ENCODE assay signal across 18 cellular contexts in the genomic region with DNA sequence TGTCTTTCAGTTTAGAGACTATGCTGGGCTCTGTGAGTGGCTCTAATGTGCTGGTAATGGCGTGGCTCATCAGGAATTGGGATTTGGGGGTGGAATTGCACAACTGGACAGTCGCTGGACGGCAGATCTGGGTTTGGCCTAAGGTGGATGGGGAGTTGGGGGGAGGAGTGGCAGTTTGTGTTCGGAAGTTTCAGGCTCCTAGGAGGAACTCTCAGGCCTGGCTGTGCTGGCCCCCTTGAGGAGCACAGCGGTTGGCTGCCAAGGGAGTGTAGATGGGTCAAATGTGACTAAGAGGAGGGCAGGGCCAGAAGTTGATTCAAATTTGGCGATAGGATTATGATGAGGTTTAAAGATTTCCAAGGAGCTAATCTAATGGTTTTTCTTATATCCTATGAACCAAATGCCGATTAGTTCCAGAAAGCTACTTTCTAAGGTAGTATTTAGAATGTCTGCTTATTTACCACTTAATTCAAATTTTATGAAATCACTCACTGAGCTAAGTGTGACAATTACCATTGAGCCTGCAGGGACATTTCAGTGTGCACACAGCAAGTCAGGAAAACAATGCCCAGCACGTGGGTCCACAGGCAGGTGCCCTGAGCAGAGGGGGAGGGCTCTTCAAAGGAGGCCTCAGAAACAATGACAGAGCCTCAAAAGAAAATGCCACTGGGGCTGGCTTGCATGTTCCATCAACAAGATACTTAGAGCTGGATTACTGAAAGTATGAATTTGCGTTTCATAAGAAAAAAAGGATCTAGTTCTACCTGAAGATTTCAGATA.
DNase-seq lines count a peak whose midpoint lies in the region; ATAC-seq lines count a peak whose summit lies in the region.
"Had no signal": no experiment of that assay in that cellular context is flagged by ENCODE, and none has a peak within 500 bp of the region (broad histone marks: within the 10 kb centered on the region; RNA-seq: fewer than 3 reads in every experiment).

No MANE protein-coding gene starts in this region.

- no CpG with 5 or more reads among the region's 9 CpGs for WGBS in neuronal stem cell (ENCODE audit: extremely low coverage in 2 of 2, insufficient read length in 2 of 2, insufficient replicate concordance in 1 of 2), 2 donors

- H3K18ac ChIP-seq in neuronal stem cell (ENCODE audit: low read length) = peak overlapping the region; percentile 40

- H2AFZ ChIP-seq in neuronal stem cell (ENCODE audit: low read length) = no peak overlapping the region

- peaks cover 0 to 6% of the 10 kb centered on the region in 2 donors for H3K36me3 ChIP-seq in neuronal stem cell (replicated peaks in 1 of 2; ENCODE audit: control insufficient read depth in 2 of 2, insufficient read depth in 2 of 2, low read length in 2 of 2)
- H3K36me3 ChIP-seq: prostate gland had no signal

- H2BK15ac ChIP-seq in neuronal stem cell (ENCODE audit: low read length) = no peak overlapping the region

- H3K4ac ChIP-seq in neuronal stem cell (ENCODE audit: low read length) = no peak overlapping the region

- no peaks in the 10 kb centered on the region for H3K27me3 Mint-ChIP-seq in activated naive CD8-positive, alpha-beta T cell treated with anti-CD3 and anti-CD28 coated beads, Interleukin-2, amount 50 U/mL, for 24 hours
- H3K27me3 Mint-ChIP-seq: activated T-helper 17 cell treated with anti-CD3 and anti-CD28 coated beads, Interleukin-2, amount 50 U/mL, for 72 hours had no signal

- H3K9me3 ChIP-seq in neuronal stem cell (replicated peaks in 1 of 2; ENCODE audit: control insufficient read depth in 2 of 2, insufficient read depth in 1 of 2, low read depth in 1 of 2, low read length in 2 of 2) = peaks cover 0 to 19% of the 10 kb centered on the region in 2 donors
- H3K9me3 ChIP-seq: BLaER1, prostate gland had no signal

- no peak overlapping the region for H3K14ac ChIP-seq in neuronal stem cell (ENCODE audit: low read length)

- no peak overlapping the region for H3K27ac ChIP-seq in neuronal stem cell (replicated peaks; ENCODE audit: low read length)
- H3K27ac ChIP-seq in substantia nigra (ENCODE audit: low read depth, low read length, poor library complexity, severe bottlenecking) = no peak overlapping the region
- H3K27ac ChIP-seq: BLaER1, prostate gland had no signal

- H3K4me2 ChIP-seq in neuronal stem cell (ENCODE audit: insufficient read depth, low read length, poor library complexity, severe bottlenecking) = no peak overlapping the region
- H3K4me2 ChIP-seq: BLaER1 had no signal

- ATAC-seq in activated naive CD8-positive, alpha-beta T cell treated with anti-CD3 and anti-CD28 coated beads, Interleukin-2, amount 50 U/mL, for 24 hours = no peak
- no peak for ATAC-seq in HG03025 (IDR thresholded peaks at IDR 0.05; ENCODE audit: low FRiP score, unreplicated experiment)
- ATAC-seq in GM19035 (IDR thresholded peaks at IDR 0.05; ENCODE audit: unreplicated experiment) = no peak
- no peak for ATAC-seq in GM21381 (IDR thresholded peaks at IDR 0.05; ENCODE audit: unreplicated experiment)
- ATAC-seq: activated T-helper 17 cell treated with anti-CD3 and anti-CD28 coated beads, Interleukin-2, amount 50 U/mL, for 72 hours had no signal

- H4K91ac ChIP-seq in neuronal stem cell (ENCODE audit: low read depth, low read length, poor library complexity) = no peak overlapping the region

- H2BK12ac ChIP-seq in neuronal stem cell (ENCODE audit: low read length) = no peak overlapping the region

- no peak overlapping the region for H3K23ac ChIP-seq in neuronal stem cell (ENCODE audit: low read depth, low read length, poor library complexity)

- no peak overlapping the region for H2BK120ac ChIP-seq in neuronal stem cell (ENCODE audit: low read depth, low read length)

- DNase-seq in GOT3 (lab: John Stamatoyannopoulos, UW) = peak; percentile 24
- DNase-seq in NCI-H1436 treated with DMSO at 0.1 percent for 48 hours (lab: John Stamatoyannopoulos, UW) = peak; percentile 20
- DNase-seq in activated naive CD8-positive, alpha-beta T cell treated with anti-CD3 and anti-CD28 coated beads, Interleukin-2, amount 50 U/mL, for 24 hours = no peak
- DNase-seq in neuronal stem cell (ENCODE audit: low spot score) = no peak
- DNase-seq in substantia nigra (lab: John Stamatoyannopoulos, UW) = no peak
- DNase-seq: activated CD4-positive, alpha-beta T cell treated with anti-CD3 and anti-CD28 coated beads for 4 hours; DMS79 treated with DMSO at 0.1 percent for 48 hours; effector CD8-positive, alpha-beta T cell; foreskin fibroblast; midbrain; NCI-H524 treated with DMSO at 0.1 percent for 48 hours; RPMI8226 had no signal

- no peak overlapping the region for H2BK5ac ChIP-seq in neuronal stem cell (ENCODE audit: low read length)

- peaks cover 0 to 2% (median 0%) of the 10 kb centered on the region in 3 experiments for H3K27me3 ChIP-seq in neuronal stem cell (ENCODE audit: control insufficient read depth in 3 of 3, insufficient read depth in 3 of 3, low read depth in 1 of 3, low read length in 3 of 3)
- H3K27me3 ChIP-seq: BLaER1 had no signal

- H3K4me1 Mint-ChIP-seq in activated naive CD8-positive, alpha-beta T cell treated with anti-CD3 and anti-CD28 coated beads, Interleukin-2, amount 50 U/mL, for 24 hours = peaks cover 36% of the 10 kb centered on the region

- peaks cover 48% of the 10 kb centered on the region for H3K36me3 Mint-ChIP-seq in activated naive CD8-positive, alpha-beta T cell treated with anti-CD3 and anti-CD28 coated beads, Interleukin-2, amount 50 U/mL, for 24 hours (ENCODE audit: low read depth)

- H3K79me1 ChIP-seq in neuronal stem cell (ENCODE audit: low read depth, low read length) = no peaks in the 10 kb centered on the region

- no peak overlapping the region for H3K9ac ChIP-seq in neuronal stem cell (ENCODE audit: low read depth, low read length, poor library complexity)
- H3K9ac ChIP-seq: BLaER1 had no signal

- no peak overlapping the region for H3K4me3 Mint-ChIP-seq in activated naive CD8-positive, alpha-beta T cell treated with anti-CD3 and anti-CD28 coated beads, Interleukin-2, amount 50 U/mL, for 24 hours
- H3K4me3 Mint-ChIP-seq: activated T-helper 17 cell treated with anti-CD3 and anti-CD28 coated beads, Interleukin-2, amount 50 U/mL, for 72 hours had no signal

- H4K8ac ChIP-seq in neuronal stem cell (ENCODE audit: low read depth, low read length) = no peak overlapping the region

- H3K4me3 ChIP-seq in neuronal stem cell (ENCODE audit: low read length in 2 of 2) = no peak overlapping the region
- H3K4me3 ChIP-seq: BLaER1, prostate gland had no signal

- H2AK5ac ChIP-seq in neuronal stem cell (ENCODE audit: low read depth, low read length) = no peak overlapping the region

- H3K9me3 Mint-ChIP-seq in activated naive CD8-positive, alpha-beta T cell treated with anti-CD3 and anti-CD28 coated beads, Interleukin-2, amount 50 U/mL, for 24 hours = no peaks in the 10 kb centered on the region
- H3K9me3 Mint-ChIP-seq: activated T-helper 17 cell treated with anti-CD3 and anti-CD28 coated beads, Interleukin-2, amount 50 U/mL, for 72 hours had no signal

- peaks cover 3 to 12% of the 10 kb centered on the region in 2 donors for H3K4me1 ChIP-seq in neuronal stem cell (ENCODE audit: control insufficient read depth in 2 of 2, insufficient read depth in 1 of 2, low read depth in 1 of 2, low read length in 2 of 2)
- H3K4me1 ChIP-seq: BLaER1, prostate gland had no signal

- peak overlapping the region; percentile 39 for H3K27ac Mint-ChIP-seq in activated naive CD8-positive, alpha-beta T cell treated with anti-CD3 and anti-CD28 coated beads, Interleukin-2, amount 50 U/mL, for 24 hours
- H3K27ac Mint-ChIP-seq: activated T-helper 17 cell treated with anti-CD3 and anti-CD28 coated beads, Interleukin-2, amount 50 U/mL, for 72 hours had no signal

Comparison
In these comparisons a context has a peak if more than half of its experiments do, and no peak if none do; other contexts are left out.
1. DNase-seq: peak in GOT3 (single experiment) and NCI-H1436 treated with DMSO at 0.1 percent for 48 hours (single experiment); none in activated naive CD8-positive, alpha-beta T cell treated with anti-CD3 and anti-CD28 coated beads, Interleukin-2, amount 50 U/mL, for 24 hours (single experiment), neuronal stem cell (single experiment) and substantia nigra (0 of 49).